18 cellular contexts compared by ENCODE assay signal in genomic region chr2:9806656-9807055, GRCh38.
"Had no signal": no experiment of that assay in that cellular context is flagged by ENCODE, and none has a peak within 500 bp of the region (broad histone marks: within the 10 kb centered on the region; RNA-seq: fewer than 3 reads in every experiment).

No MANE protein-coding gene starts in this region.

- H3K27ac Mint-ChIP-seq: nephron progenitor cell, type B pancreatic cell had no signal

- H3K4me3 ChIP-seq: colonic mucosa, spleen, stomach had no signal

- H3K27me3 ChIP-seq: colonic mucosa, neutrophil, spleen, stomach had no signal

- H3K4me3 Mint-ChIP-seq: naive thymus-derived CD4-positive, alpha-beta T cell; nephron progenitor cell; type B pancreatic cell had no signal

- H3K36me3 Mint-ChIP-seq: type B pancreatic cell had no signal

- H3K9me3 Mint-ChIP-seq: naive thymus-derived CD4-positive, alpha-beta T cell; nephron progenitor cell; type B pancreatic cell had no signal

- ATAC-seq: naive thymus-derived CD4-positive, alpha-beta T cell; sciatic nerve had no signal

- DNase-seq: colonic mucosa; dermis blood vessel endothelial cell; erythroblast; foreskin melanocyte; hippocampal formation; kidney glomerular epithelial cell; mesendoderm; naive thymus-derived CD4-positive, alpha-beta T cell; nephron progenitor cell; stimulated activated CD4-positive, alpha-beta T cell treated with anti-CD3 and anti-CD28 coated beads, Interleukin-15, amount 100 ng/mL, for 24 hours; stimulated activated CD4-positive, alpha-beta T cell treated with anti-CD3 and anti-CD28 coated beads, Interleukin-1b, Interleukin-23, amount 100 ng/mL, for 48 hours; stimulated activated CD4-positive, alpha-beta T cell treated with anti-CD3 and anti-CD28 coated beads, Interleukin-4, amount 100 ng/mL, for 4 hours; stimulated activated naive CD4-positive, alpha-beta T cell had no signal

- H3K9me3 ChIP-seq: colonic mucosa, neutrophil, stomach had no signal

- H3K36me3 ChIP-seq: colonic mucosa, neutrophil, spleen, stomach had no signal

- H3K27ac ChIP-seq: colonic mucosa, neutrophil, spleen, stomach had no signal

- H3K27me3 Mint-ChIP-seq: type B pancreatic cell had no signal
